23 cellular contexts compared by ENCODE assay signal in genomic region chr7:21920931-21921330, GRCh38. TPM values are rescaled to one million over a fixed set of nuclear protein-coding genes. Genes with fewer than 3 reads are reported as not detected.
DNase-seq lines count a peak whose midpoint lies in the region; TF ChIP-seq lines count a peak whose summit lies in the region.
"Had no signal": no experiment of that assay in that cellular context is flagged by ENCODE, and none has a peak within 500 bp of the region (broad histone marks: within the 10 kb centered on the region; RNA-seq: fewer than 3 reads in every experiment).

No MANE protein-coding gene starts in this region.

- peak overlapping the region; percentile 66 for H3K4me2 ChIP-seq in neural progenitor cell
- H3K4me2 ChIP-seq: A549, PC-9 had no signal

- H3K36me3 Mint-ChIP-seq in neural progenitor cell: peaks cover 9% of the 10 kb centered on the region

- no peak overlapping the region for H2AFZ ChIP-seq in neural progenitor cell (replicated peaks)
- H2AFZ ChIP-seq: GM23248, PC-9 had no signal

- H3K36me3 ChIP-seq in left ventricle myocardium inferior (peaks cover 3% of the 10 kb centered on the region), neural progenitor cell (no peaks in the 10 kb centered on the region)

- H3K4me3 ChIP-seq in left ventricle myocardium inferior (no peak overlapping the region), neural progenitor cell (no peak overlapping the region)
- H3K4me3 ChIP-seq: A549, GM23248, PC-9, SJCRH30 had no signal

- H3F3A ChIP-seq in neural progenitor cell (ENCODE audit: low read depth): peaks cover 16% of the 10 kb centered on the region

- peak overlapping the region; percentile 31 for H3K27ac ChIP-seq in left ventricle myocardium inferior (replicated peaks)
- no peak overlapping the region for H3K27ac ChIP-seq in neural progenitor cell
- H3K27ac ChIP-seq: A549, C4-2B, GM23248, PC-9, SJCRH30 had no signal

- peaks cover 42% of the 10 kb centered on the region for H4K20me1 ChIP-seq in neural progenitor cell (ENCODE audit: low read depth)

- no peak for DNase-seq in left ventricle myocardium inferior
- DNase-seq in cardiac septum (ENCODE audit: low spot score): no peak
- peak; percentile 35 for DNase-seq in NCI-H69 (lab: John Stamatoyannopoulos, UW)
- DNase-seq in neural progenitor cell (ENCODE audit: low spot score): peak; percentile 64
- no peak for DNase-seq in activated CD4-positive, CD25-positive, alpha-beta regulatory T cell (lab: John Stamatoyannopoulos, UW)
- DNase-seq in SKM-1 (lab: John Stamatoyannopoulos, UW; ENCODE audit: unreplicated experiment): no peak
- no peak for DNase-seq in HUDEP-2 (lab: John Stamatoyannopoulos, UW; ENCODE audit: unreplicated experiment in 76 of 76)
- DNase-seq: AML-193; Caco-2; CD8-positive, alpha-beta T cell; GM23248; H9; Kasumi-1; NCI-H1092 treated with DMSO at 0.1 percent for 48 hours; NCI-H1694 treated with DMSO at 0.1 percent for 48 hours; NCI-H2081; NCI-H345; NCI-H524; NCI-H774; PC-9; SJCRH30 had no signal

- peaks cover 80% of the 10 kb centered on the region for H3K4me1 Mint-ChIP-seq in neural progenitor cell

- H3K27me3 ChIP-seq in left ventricle myocardium inferior (ENCODE audit: low read depth) (no peaks in the 10 kb centered on the region), neural progenitor cell (peaks cover 20% of the 10 kb centered on the region)
- H3K27me3 ChIP-seq: SJCRH30 had no signal

- intact Hi-C loops in left ventricle myocardium inferior (cut with micrococcal nuclease) (no loop called here), cardiac septum (cut with DNase I) (no loop called here)

- H3K79me2 ChIP-seq in neural progenitor cell (ENCODE audit: low read depth): peaks cover 55% of the 10 kb centered on the region

- peak overlapping the region; percentile 8 for H3K4me3 Mint-ChIP-seq in neural progenitor cell
- H3K4me3 Mint-ChIP-seq: CD8-positive, alpha-beta T cell; H9 had no signal

- H3K9ac ChIP-seq in neural progenitor cell: no peak overlapping the region
- H3K9ac ChIP-seq: GM23248 had no signal

- H3K9me3 ChIP-seq in left ventricle myocardium inferior (replicated peaks): no peaks in the 10 kb centered on the region
- H3K9me3 ChIP-seq in neural progenitor cell (ENCODE audit: low read depth): no peaks in the 10 kb centered on the region
- H3K9me3 ChIP-seq: A549, Caco-2, SJCRH30 had no signal

- H3K9me3 Mint-ChIP-seq in neural progenitor cell: no peaks in the 10 kb centered on the region
- H3K9me3 Mint-ChIP-seq: CD8-positive, alpha-beta T cell; H9 had no signal

- peak overlapping the region; percentile 88 for H3K27ac Mint-ChIP-seq in neural progenitor cell
- H3K27ac Mint-ChIP-seq: CD8-positive, alpha-beta T cell; H9 had no signal

- H3K4me1 ChIP-seq in left ventricle myocardium inferior: peaks cover 77% of the 10 kb centered on the region
- peaks cover 83% of the 10 kb centered on the region for H3K4me1 ChIP-seq in neural progenitor cell
- H3K4me1 ChIP-seq: Caco-2, SJCRH30 had no signal

- H3K27me3 Mint-ChIP-seq in neural progenitor cell (ENCODE audit: insufficient read depth, low read depth): no peaks in the 10 kb centered on the region

- no peak for TF ChIP-seq CTCF in left ventricle myocardium inferior (IDR thresholded peaks at IDR 0.05; ENCODE audit: borderline replicate concordance)
- no peak for TF ChIP-seq CTCF in neural progenitor cell (IDR thresholded peaks at IDR 0.05)

RNA-seq across cellular contexts. Expression of gene CDCA7L, which starts 24.8 kb away (rescaled TPM):
- total RNA-seq in left ventricle myocardium inferior (41.0 TPM), cardiac septum (12.6 TPM), neural progenitor cell (ENCODE audit: low replicate concordance) (39.9 and 49.2 TPM in 2 replicates)

Comparison
In these comparisons a context has a peak if more than half of its experiments do, and no peak if none do; other contexts are left out.
1. DNase-seq: peak in NCI-H69 (single experiment) and neural progenitor cell (single experiment); none in left ventricle myocardium inferior (single experiment), cardiac septum (single experiment), activated CD4-positive, CD25-positive, alpha-beta regulatory T cell (0 of 4), SKM-1 (single experiment) and HUDEP-2 (0 of 76).